ENCODE assay signal across 9 cellular contexts in genomic region chr9:96478829-96479371, GRCh38. TPM values are rescaled to one million over a fixed set of nuclear protein-coding genes. Genes with fewer than 3 reads are reported as not detected.
DNase-seq lines count a peak whose midpoint lies in the region; ATAC-seq, FAIRE-seq and TF ChIP-seq lines count a peak whose summit lies in the region.
"Had no signal": no experiment of that assay in that cellular context is flagged by ENCODE, and none has a peak within 500 bp of the region (broad histone marks: within the 10 kb centered on the region; RNA-seq: fewer than 3 reads in every experiment).

No MANE protein-coding gene starts in this region.

- no peak overlapping the region for H3K4me2 ChIP-seq in HepG2 (ENCODE audit: low read depth, low read length)

- H4K20me1 ChIP-seq in HepG2 (ENCODE audit: insufficient read depth, low read length): no peaks in the 10 kb centered on the region

- H3K36me3 Mint-ChIP-seq in activated CD4-positive, alpha-beta T cell treated with anti-CD3 and anti-CD28 coated beads for 36 hours (ENCODE audit: low read depth): peaks cover 18% of the 10 kb centered on the region
- H3K36me3 Mint-ChIP-seq in Calu3 (ENCODE audit: insufficient read depth, unreplicated experiment): no peaks in the 10 kb centered on the region

- POLR2A ChIA-PET in activated CD4-positive, alpha-beta T cell treated with anti-CD3 and anti-CD28 coated beads for 36 hours (lab: Charles Lee): interaction anchor here (0.6 kb wide), 1 partner anchor 74 kb away, joined by 4 read pairs; no protein-coding TSS in a partner anchor
- POLR2A ChIA-PET in HepG2 (lab: Yijun Ruan, JAX): no interaction called here

- peak; percentile 59 for DNase-seq in activated CD4-positive, alpha-beta T cell treated with anti-CD3 and anti-CD28 coated beads for 36 hours
- no peak for DNase-seq in activated CD4-positive, alpha-beta T cell treated with anti-CD3 and anti-CD28 coated beads for 4 hours
- DNase-seq in RPMI7951 (ENCODE audit: low read depth) (peak; percentile 62), Calu3 (no peak), NCI-H774 (lab: John Stamatoyannopoulos, UW) (no peak), HepG2 (ENCODE audit: low spot score) (no peak)
- peak; percentile 6 to 21 (median 19) for DNase-seq in stimulated activated CD4-positive, alpha-beta T cell treated with anti-CD3 and anti-CD28 coated beads, Interleukin-12 subunit alpha, Interleukin-12 subunit beta, amount 100 ng/mL, for 48 hours (ENCODE audit: low read depth in 2 of 3, low spot score in 1 of 3)
- DNase-seq: activated naive CD8-positive, alpha-beta T cell treated with anti-CD3 and anti-CD28 coated beads, Interleukin-2, amount 10 ng/mL, durations not matched to agents 7 days and 5 days had no signal

- H3K4me3 Mint-ChIP-seq in activated CD4-positive, alpha-beta T cell treated with anti-CD3 and anti-CD28 coated beads for 36 hours: no peak overlapping the region
- no peak overlapping the region for H3K4me3 Mint-ChIP-seq in Calu3 (ENCODE audit: low read depth, unreplicated experiment)
- H3K4me3 Mint-ChIP-seq: activated naive CD8-positive, alpha-beta T cell treated with anti-CD3 and anti-CD28 coated beads, Interleukin-2, amount 10 ng/mL, durations not matched to agents 7 days and 5 days had no signal

- H3K27ac Mint-ChIP-seq in activated CD4-positive, alpha-beta T cell treated with anti-CD3 and anti-CD28 coated beads for 36 hours: peak overlapping the region; percentile 72
- no peak overlapping the region for H3K27ac Mint-ChIP-seq in Calu3 (ENCODE audit: unreplicated experiment)
- H3K27ac Mint-ChIP-seq: activated naive CD8-positive, alpha-beta T cell treated with anti-CD3 and anti-CD28 coated beads, Interleukin-2, amount 10 ng/mL, durations not matched to agents 7 days and 5 days had no signal

- H3K9me3 Mint-ChIP-seq in activated CD4-positive, alpha-beta T cell treated with anti-CD3 and anti-CD28 coated beads for 36 hours (ENCODE audit: low read depth): no peaks in the 10 kb centered on the region
- H3K9me3 Mint-ChIP-seq in Calu3 (ENCODE audit: low read depth, unreplicated experiment): no peaks in the 10 kb centered on the region
- H3K9me3 Mint-ChIP-seq: activated naive CD8-positive, alpha-beta T cell treated with anti-CD3 and anti-CD28 coated beads, Interleukin-2, amount 10 ng/mL, durations not matched to agents 7 days and 5 days had no signal

- H2AFZ ChIP-seq in HepG2 (ENCODE audit: low read length): no peak overlapping the region

- intact Hi-C loops in activated CD4-positive, alpha-beta T cell treated with anti-CD3 and anti-CD28 coated beads for 36 hours (cut with DNase I, micrococcal nuclease): loop anchor here (1.0 to 5.0 kb wide), 8 partner anchors 12 to 462 kb away; partner anchors contain the start of genes HABP4 (in 1 of the 2) and ZNF367 (in 1 of the 2)
- intact Hi-C loops in Calu3 (cut with micrococcal nuclease; ENCODE audit: unreplicated experiment) (no loop called here), HepG2 (cut with micrococcal nuclease; ENCODE audit: unreplicated experiment) (no loop called here)

- H3K27me3 ChIP-seq in HepG2 (ENCODE audit: control insufficient read depth in 1 of 2, insufficient read depth in 2 of 2, low read length in 2 of 2): no peaks in the 10 kb centered on the region

- no peaks in the 10 kb centered on the region for H3K9me3 ChIP-seq in HepG2 (ENCODE audit: low read length)

- H3K9ac ChIP-seq in HepG2 (ENCODE audit: insufficient read depth, low read depth, low read length): no peak overlapping the region

- no TSS peak for BruUV-seq in Calu3 (replicated peaks; lab: Mats Ljungman, UMichigan)
- no TSS peak for BruUV-seq in HepG2 (replicated peaks; lab: Mats Ljungman, UMichigan)

- no peak overlapping the region for H3K27ac ChIP-seq in HepG2 (ENCODE audit: extremely low read length, insufficient read depth, low read length)

- no peak for TF ChIP-seq RAD21 in HepG2 (CRISPR knock-in tag; IDR thresholded peaks at IDR 0.05)

- no peak for TF ChIP-seq CTCF in Calu3 (IDR thresholded peaks at IDR 0.05; ENCODE audit: unreplicated experiment)
- no peak for TF ChIP-seq CTCF in HepG2 (CRISPR knock-in tag; IDR thresholded peaks at IDR 0.05)

- in situ Hi-C loops in HepG2 (cut with HindIII; ENCODE audit: extremely low pct_ligation_motif_present, low pct_unique_long_range_greater_than_20kb): no loop called here

- no peak for FAIRE-seq in HepG2 (lab: Jason Lieb, UNC)

- peaks cover 3 to 33% of the 10 kb centered on the region in 2 experiments for H3K36me3 ChIP-seq in HepG2 (replicated peaks in 1 of 2; ENCODE audit: control insufficient read depth in 1 of 2, insufficient read depth in 2 of 2, low read length in 2 of 2)

- 91% methylated on average over 4 of the region's 4 CpGs for WGBS in HepG2 (ENCODE audit: low lambda C conversion rate)

- H3K4me1 ChIP-seq in HepG2 (ENCODE audit: insufficient read depth, low read length): no peaks in the 10 kb centered on the region

- TF ChIP-seq EP300 in HepG2 (IDR thresholded peaks at IDR 0.05; ENCODE audit: low read depth in 2 of 2, low read length in 2 of 2) (no peak), HepG2 (CRISPR knock-in tag; IDR thresholded peaks at IDR 0.05; ENCODE audit: borderline replicate concordance) (no peak)

- CTCF ChIA-PET in activated CD4-positive, alpha-beta T cell treated with anti-CD3 and anti-CD28 coated beads for 36 hours (lab: Charles Lee): interaction anchor here (0.6 to 2.1 kb wide), 4 partner anchors 8 to 36 kb away, joined by 3 to 7 read pairs (median 4); no protein-coding TSS in a partner anchor
- CTCF ChIA-PET in Calu3 (lab: Charles Lee): no interaction called here
- CTCF ChIA-PET in HepG2 (lab: Yijun Ruan, JAX; ENCODE audit: low intra/inter-chr PET ratio, low total read pairs): no interaction called here

- no peaks in the 10 kb centered on the region for H3K79me2 ChIP-seq in HepG2 (ENCODE audit: insufficient read depth, low read length)

- H3K4me1 Mint-ChIP-seq in activated CD4-positive, alpha-beta T cell treated with anti-CD3 and anti-CD28 coated beads for 36 hours: peaks cover 28% of the 10 kb centered on the region
- no peaks in the 10 kb centered on the region for H3K4me1 Mint-ChIP-seq in Calu3 (ENCODE audit: low read depth, unreplicated experiment)

- H3K4me3 ChIP-seq in HepG2 (replicated peaks in 1 of 3; ENCODE audit: insufficient read depth in 1 of 3, low read depth in 2 of 3, low read length in 3 of 3): no peak overlapping the region

- ATAC-seq in activated CD4-positive, alpha-beta T cell treated with anti-CD3 and anti-CD28 coated beads for 36 hours: peak; percentile 83
- ATAC-seq in HG02763 (IDR thresholded peaks at IDR 0.05; ENCODE audit: unreplicated experiment) (peak; percentile 76), HepG2 (no peak)

- H3K27me3 Mint-ChIP-seq in activated CD4-positive, alpha-beta T cell treated with anti-CD3 and anti-CD28 coated beads for 36 hours: no peaks in the 10 kb centered on the region
- H3K27me3 Mint-ChIP-seq in Calu3 (ENCODE audit: unreplicated experiment): no peaks in the 10 kb centered on the region
- H3K27me3 Mint-ChIP-seq: activated naive CD8-positive, alpha-beta T cell treated with anti-CD3 and anti-CD28 coated beads, Interleukin-2, amount 10 ng/mL, durations not matched to agents 7 days and 5 days had no signal

- TF ChIP-seq POLR2A in HepG2 (IDR thresholded peaks at IDR 0.05; ENCODE audit: insufficient read depth in 1 of 2, low read depth in 2 of 2, low read length in 2 of 2): no peak

TF ChIP-seq in HepG2, 621 proteins besides CTCF, POLR2A, EP300 and RAD21 (continues in another document):
- TF ChIP-seq SMARCC2 (IDR thresholded peaks at IDR 0.05) (no peak), ZNF713 (CRISPR knock-in tag; IDR thresholded peaks at IDR 0.05) (no peak)

RNA-seq across cellular contexts. Expression of gene HABP4, which starts 28.9 kb away (rescaled TPM):
- total RNA-seq in activated CD4-positive, alpha-beta T cell treated with anti-CD3 and anti-CD28 coated beads for 36 hours: 1 to 10 TPM; 5.8 to 7.3 TPM
- total RNA-seq in RPMI7951 (2014; rRNA removed; shearing (Covaris generic)): 8.8 and 9.4 TPM in 2 replicates
- total RNA-seq in Calu3 (2022) (9.8 and 11.6 TPM in 2 replicates), HepG2 (2016; rRNA removed; fragmentation: Illumina TruSeq; extraction: Trizol) (14.3 and 16.9 TPM in 2 replicates)
- total RNA-seq in HepG2 (2016; cell fraction: cytosol; rRNA removed; fragmentation: Illumina TruSeq; extraction: Trizol; ENCODE audit: low read depth): 18.4 and 20.8 TPM in 2 replicates
- 15.7 TPM in 2 replicates for total RNA-seq in HepG2 (2016; cell fraction: insoluble cytoplasmic fraction; rRNA removed; fragmentation: Illumina TruSeq; extraction: Trizol)
- 19.9 and 20.6 TPM in 2 replicates for total RNA-seq in HepG2 (2016; cell fraction: membrane; rRNA removed; fragmentation: Illumina TruSeq; extraction: Trizol)
- total RNA-seq in HepG2 (2016; cell fraction: nucleus; rRNA removed; fragmentation: Illumina TruSeq; extraction: Trizol): 7.3 and 8.2 TPM in 2 replicates
- polyA plus RNA-seq in HepG2 (2011; rRNA removed): 21.7 and 26.6 TPM in 2 replicates
- polyA plus RNA-seq in HepG2 (2011; cell fraction: cytosol; rRNA removed): 20.8 and 23.4 TPM in 2 replicates
- polyA plus RNA-seq in HepG2 (2011; cell fraction: nucleus; rRNA removed): 12.7 and 13.6 TPM in 2 replicates
- polyA plus RNA-seq in HepG2 (2012): 42.1 and 46.6 TPM in 2 replicates
- polyA plus RNA-seq in HepG2 (2016; cell fraction: cytosol; fragmentation: Illumina TruSeq; extraction: Trizol; ENCODE audit: low read depth): 13.3 and 14.9 TPM in 2 replicates
- 23.9 and 25.8 TPM in 2 replicates for polyA plus RNA-seq in HepG2 (2016; cell fraction: insoluble cytoplasmic fraction; fragmentation: Illumina TruSeq; extraction: Trizol; ENCODE audit: low read depth)
- 20.6 and 21.6 TPM in 2 replicates for polyA plus RNA-seq in HepG2 (2016; cell fraction: membrane; fragmentation: Illumina TruSeq; extraction: Trizol; ENCODE audit: low read depth)
- 23.5 and 25.3 TPM in 2 replicates for polyA plus RNA-seq in HepG2 (2016; cell fraction: nucleus; fragmentation: Illumina TruSeq; extraction: Trizol; ENCODE audit: insufficient read depth, low read depth)
- polyA minus RNA-seq in HepG2 (2011; rRNA and poly(A)+ RNA removed; ENCODE audit: low replicate concordance): 1.4 and 6.0 TPM in 2 replicates
- 9.7 and 10.0 TPM in 2 replicates for polyA minus RNA-seq in HepG2 (2011; cell fraction: cytosol; rRNA and poly(A)+ RNA removed)
- 10.3 and 10.7 TPM in 2 replicates for polyA minus RNA-seq in HepG2 (2011; cell fraction: nucleus; rRNA and poly(A)+ RNA removed)

Comparison
In these comparisons a context has a peak if more than half of its experiments do, and no peak if none do; other contexts are left out.
1. DNase-seq: peak in activated CD4-positive, alpha-beta T cell treated with anti-CD3 and anti-CD28 coated beads for 36 hours (single experiment), RPMI7951 (single experiment) and stimulated activated CD4-positive, alpha-beta T cell treated with anti-CD3 and anti-CD28 coated beads, Interleukin-12 subunit alpha, Interleukin-12 subunit beta, amount 100 ng/mL, for 48 hours (3 of 3); none in activated CD4-positive, alpha-beta T cell treated with anti-CD3 and anti-CD28 coated beads for 4 hours (0 of 2), Calu3 (single experiment), NCI-H774 (single experiment) and HepG2 (single experiment).
2. intact Hi-C loops: an anchor here in activated CD4-positive, alpha-beta T cell treated with anti-CD3 and anti-CD28 coated beads for 36 hours (1.0 to 5.0 kb wide); none called in Calu3 and HepG2.